Comparison of ENCODE assay signal across 6 cellular contexts in genomic region chr2:129860088-129860487, GRCh38.
"Had no signal": no experiment of that assay in that cellular context is flagged by ENCODE, and none has a peak within 500 bp of the region (broad histone marks: within the 10 kb centered on the region; RNA-seq: fewer than 3 reads in every experiment).

No MANE protein-coding gene starts in this region.

- DNase-seq: IMR-90, KBM-7, KG1 had no signal

- H3K4me3 ChIP-seq: K562 had no signal

- ATAC-seq: HepG2, K562 had no signal

- H3K27ac ChIP-seq: HL-60 had no signal
